ENCODE assay signal across 1 cellular context in genomic region chr18:2111456-2111855, GRCh38.
TF ChIP-seq lines count a peak whose summit lies in the region.

No MANE protein-coding gene starts in this region.

TF ChIP-seq in K562, 482 proteins besides CTCF, POLR2A, EP300 and RAD21 (continued from another document):
- no peak for TF ChIP-seq ZNF407 (IDR thresholded peaks at IDR 0.05; ENCODE audit: low read depth)
- no peak for TF ChIP-seq HCFC1 (IDR thresholded peaks at IDR 0.05; ENCODE audit: low read depth, low read length)
- no peak for TF ChIP-seq IRF1 (CRISPR knock-in tag; IDR thresholded peaks at IDR 0.05; ENCODE audit: borderline replicate concordance)
- TF ChIP-seq ZFPM2 (CRISPR knock-in tag; IDR thresholded peaks at IDR 0.05), result no peak
- TF ChIP-seq FOXJ2 (tag; IDR thresholded peaks at IDR 0.05), result no peak
- no peak for TF ChIP-seq YY1 (IDR thresholded peaks at IDR 0.05; ENCODE audit: borderline replicate concordance in 1 of 3, control insufficient read depth in 1 of 3, extremely low read depth in 1 of 3, insufficient read depth in 3 of 3, insufficient read length in 1 of 3, insufficient replicate concordance in 2 of 3, low read depth in 1 of 3, low read length in 2 of 3)
- TF ChIP-seq NFIX (CRISPR knock-in tag; IDR thresholded peaks at IDR 0.05; ENCODE audit: low read depth), result no peak
- TF ChIP-seq SFPQ (IDR thresholded peaks at IDR 0.05; ENCODE audit: low read depth, low read length), result no peak
